ENCODE assay signal across 9 cellular contexts in genomic region chr10:16545126-16545736, GRCh38. TPM values are rescaled to one million over a fixed set of nuclear protein-coding genes. Genes with fewer than 3 reads are reported as not detected.
DNase-seq lines count a peak whose midpoint lies in the region; ATAC-seq and TF ChIP-seq lines count a peak whose summit lies in the region.
"Had no signal": no experiment of that assay in that cellular context is flagged by ENCODE, and none has a peak within 500 bp of the region (broad histone marks: within the 10 kb centered on the region; RNA-seq: fewer than 3 reads in every experiment).

No MANE protein-coding gene starts in this region.

- H4K8ac ChIP-seq in mesenchymal stem cell (ENCODE audit: low read length): no peak overlapping the region

- no peak overlapping the region for H3K18ac ChIP-seq in mesenchymal stem cell (ENCODE audit: low read depth in 1 of 2, low read length in 2 of 2)

- H3K27ac ChIP-seq in HEK293 (ENCODE audit: extremely low read depth, low read depth, low read length): no peak overlapping the region
- no peak overlapping the region for H3K27ac ChIP-seq in mesenchymal stem cell (ENCODE audit: low read length, poor library complexity, severe bottlenecking)
- H3K27ac ChIP-seq in vagina: no peak overlapping the region

- H3K9me3 ChIP-seq in HEK293 (ENCODE audit: control insufficient read depth, insufficient read depth, low read depth, low read length) (no peaks in the 10 kb centered on the region), mesenchymal stem cell (ENCODE audit: control insufficient read depth, low read length) (no peaks in the 10 kb centered on the region), vagina (no peaks in the 10 kb centered on the region)

- 41% methylated on average over 3 of the region's 7 CpGs for WGBS in mesenchymal stem cell

- no peaks in the 10 kb centered on the region for H3K36me3 ChIP-seq in HEK293 (ENCODE audit: control insufficient read depth in 2 of 2, insufficient read depth in 1 of 2, low read length in 2 of 2)
- H3K36me3 ChIP-seq in mesenchymal stem cell (ENCODE audit: control insufficient read depth in 1 of 2, insufficient read depth in 2 of 2, low read depth in 1 of 2, low read length in 2 of 2): no peaks in the 10 kb centered on the region
- H3K36me3 ChIP-seq in vagina: no peaks in the 10 kb centered on the region

- ATAC-seq in GM19452 (IDR thresholded peaks at IDR 0.05; ENCODE audit: unreplicated experiment): no peak

- no peaks in the 10 kb centered on the region for H3K4me1 ChIP-seq in HEK293 (ENCODE audit: control insufficient read depth, insufficient read depth, low read length)
- H3K4me1 ChIP-seq in mesenchymal stem cell (ENCODE audit: control insufficient read depth, insufficient read depth, low read depth, low read length): no peaks in the 10 kb centered on the region
- no peaks in the 10 kb centered on the region for H3K4me1 ChIP-seq in vagina

- intact Hi-C loops in activated CD4-positive, alpha-beta T cell treated with anti-CD3 and anti-CD28 coated beads, Interleukin-2, amount 10 ng/mL, durations not matched to agents 24 days and 14 days (cut with micrococcal nuclease): loop anchor here (10.0 kb wide), 1 partner anchor 640 kb away; no protein-coding TSS in a partner anchor
- intact Hi-C loops in vagina (cut with DNase I): no loop called here

- no peaks in the 10 kb centered on the region for H3K9me3 Mint-ChIP-seq in activated CD4-positive, alpha-beta T cell treated with anti-CD3 and anti-CD28 coated beads, Interleukin-2, amount 10 ng/mL, durations not matched to agents 24 days and 14 days

- H3K79me1 ChIP-seq in mesenchymal stem cell (replicated peaks; ENCODE audit: low read length, poor library complexity, severe bottlenecking): no peaks in the 10 kb centered on the region

- no peaks in the 10 kb centered on the region for H3K4me1 Mint-ChIP-seq in activated CD4-positive, alpha-beta T cell treated with anti-CD3 and anti-CD28 coated beads, Interleukin-2, amount 10 ng/mL, durations not matched to agents 24 days and 14 days

- no peak overlapping the region for H4K91ac ChIP-seq in mesenchymal stem cell (ENCODE audit: low read length)

- no peak overlapping the region for H3K9ac ChIP-seq in mesenchymal stem cell (ENCODE audit: low read length)

- TF ChIP-seq CTCF in HEK293 (tag by site-specific recombination; IDR thresholded peaks at IDR 0.05) (peak; percentile 43; the same call in 1 of the 2 replicates), vagina (IDR thresholded peaks at IDR 0.05) (peak in 1 of 3 experiments; percentile 19)

- no peak overlapping the region for H2BK120ac ChIP-seq in mesenchymal stem cell (ENCODE audit: low read depth, low read length)

- H3K4me2 ChIP-seq in mesenchymal stem cell (ENCODE audit: low read length, poor library complexity, severe bottlenecking): no peak overlapping the region

- H3K27me3 ChIP-seq in mesenchymal stem cell (ENCODE audit: control insufficient read depth in 1 of 2, insufficient read depth in 1 of 2, low read length in 2 of 2) (peaks cover 0 to 42% of the 10 kb centered on the region in 2 experiments), vagina (no peaks in the 10 kb centered on the region)

- no peak for TF ChIP-seq POLR2A in vagina (IDR thresholded peaks at IDR 0.05)

- POLR2A ChIA-PET in HEK293 (lab: Yijun Ruan, JAX): no interaction called here

- DNase-seq in activated CD4-positive, alpha-beta T cell treated with anti-CD3 and anti-CD28 coated beads, Interleukin-2, amount 10 ng/mL, durations not matched to agents 24 days and 14 days: peak; percentile 66
- DNase-seq in activated CD4-positive, alpha-beta T cell treated with anti-CD3 and anti-CD28 coated beads, Interleukin-2, amount 50 U/mL, for 48 hours: no peak
- DNase-seq in NCI-H446 treated with DMSO at 0.1 percent for 48 hours (lab: John Stamatoyannopoulos, UW) (peak; percentile 58), cerebellum (ENCODE audit: low spot score) (peak; percentile 65), mesenchymal stem cell (peak; percentile 34), vagina (ENCODE audit: extremely low spot score in 2 of 2) (no peak)

- no peak overlapping the region for H2AFZ ChIP-seq in mesenchymal stem cell (ENCODE audit: low read depth, low read length)

- H2BK5ac ChIP-seq in mesenchymal stem cell (ENCODE audit: low read depth, low read length, poor library complexity, severe bottlenecking): no peak overlapping the region

- no peak overlapping the region for H3K23ac ChIP-seq in mesenchymal stem cell (ENCODE audit: low read length in 2 of 2)

- no peak overlapping the region for H3K4ac ChIP-seq in mesenchymal stem cell (ENCODE audit: low read depth in 1 of 2, low read length in 2 of 2)

- H3K14ac ChIP-seq in mesenchymal stem cell (ENCODE audit: low read length in 2 of 2): no peak overlapping the region

- H2BK15ac ChIP-seq in mesenchymal stem cell (ENCODE audit: low read depth, poor library complexity, severe bottlenecking): no peak overlapping the region

- no peak overlapping the region for H3K4me3 ChIP-seq in HEK293 (ENCODE audit: low read depth, low read length)
- H3K4me3 ChIP-seq in mesenchymal stem cell (ENCODE audit: insufficient read depth in 1 of 2, low read depth in 1 of 2, low read length in 2 of 2): no peak overlapping the region
- H3K4me3 ChIP-seq in vagina: no peak overlapping the region

- CTCF ChIA-PET in HEK293 (lab: Yijun Ruan, JAX): interaction anchor here (0.6 to 2.2 kb wide), 19 partner anchors 9 to 1714 kb away, joined by 3 to 13 read pairs (median 4); no protein-coding TSS in a partner anchor

- H2AK5ac ChIP-seq in mesenchymal stem cell (ENCODE audit: low read length, severe bottlenecking): no peak overlapping the region

- H3K4me3 Mint-ChIP-seq in activated CD4-positive, alpha-beta T cell treated with anti-CD3 and anti-CD28 coated beads, Interleukin-2, amount 10 ng/mL, durations not matched to agents 24 days and 14 days: no peak overlapping the region

- H3K27me3 Mint-ChIP-seq in activated CD4-positive, alpha-beta T cell treated with anti-CD3 and anti-CD28 coated beads, Interleukin-2, amount 10 ng/mL, durations not matched to agents 24 days and 14 days: no peaks in the 10 kb centered on the region

- H3K27ac Mint-ChIP-seq in activated CD4-positive, alpha-beta T cell treated with anti-CD3 and anti-CD28 coated beads, Interleukin-2, amount 10 ng/mL, durations not matched to agents 24 days and 14 days: no peak overlapping the region

- no peak overlapping the region for H2BK12ac ChIP-seq in mesenchymal stem cell (ENCODE audit: low read length in 2 of 2)

- no peaks in the 10 kb centered on the region for H3K36me3 Mint-ChIP-seq in activated CD4-positive, alpha-beta T cell treated with anti-CD3 and anti-CD28 coated beads, Interleukin-2, amount 10 ng/mL, durations not matched to agents 24 days and 14 days (ENCODE audit: low read depth)

TF ChIP-seq in HEK293, 187 proteins besides CTCF, POLR2A, EP300 and RAD21:
- peak; percentile 61 for TF ChIP-seq ZNF654 (tag by site-specific recombination; IDR thresholded peaks at IDR 0.05; ENCODE audit: low read depth)
- peak; percentile 35; the same call in 1 of the 2 replicates for TF ChIP-seq ZBTB48 (tag by site-specific recombination; IDR thresholded peaks at IDR 0.05)
- TF ChIP-seq ZSCAN30 (tag by site-specific recombination; IDR thresholded peaks at IDR 0.05): 0 out of 2 replicates have a peak, but pooled peaks have one; percentile 16
- TF ChIP-seq ZNF274 (IDR thresholded peaks at IDR 0.05; ENCODE audit: low read length): no peak
- no peak for TF ChIP-seq ZNF274 (tag by site-specific recombination; IDR thresholded peaks at IDR 0.05; ENCODE audit: borderline replicate concordance)

RNA-seq across cellular contexts. Expression of gene C1QL3, which starts 23.6 kb away (rescaled TPM):
- 0.21 TPM in 1 of 2 replicates, not detected in the other for total RNA-seq in activated CD4-positive, alpha-beta T cell treated with anti-CD3 and anti-CD28 coated beads, Interleukin-2, amount 10 ng/mL, durations not matched to agents 24 days and 14 days
- total RNA-seq in cerebellum (5.2 TPM), vagina (not detected)
- polyA plus RNA-seq in mesenchymal stem cell (2013, experiment 1 of 2): not detected
- polyA plus RNA-seq in mesenchymal stem cell (2013, experiment 2 of 2): not detected
- polyA plus RNA-seq: adipose tissue had no signal

Comparison
In these comparisons a context has a peak if more than half of its experiments do, and no peak if none do; other contexts are left out.
1. DNase-seq: peak in activated CD4-positive, alpha-beta T cell treated with anti-CD3 and anti-CD28 coated beads, Interleukin-2, amount 10 ng/mL, durations not matched to agents 24 days and 14 days (single experiment), NCI-H446 treated with DMSO at 0.1 percent for 48 hours (single experiment), cerebellum (single experiment) and mesenchymal stem cell (single experiment); none in activated CD4-positive, alpha-beta T cell treated with anti-CD3 and anti-CD28 coated beads, Interleukin-2, amount 50 U/mL, for 48 hours (0 of 2) and vagina (0 of 2).